15 cellular contexts compared by ENCODE assay signal in the genomic region with DNA sequence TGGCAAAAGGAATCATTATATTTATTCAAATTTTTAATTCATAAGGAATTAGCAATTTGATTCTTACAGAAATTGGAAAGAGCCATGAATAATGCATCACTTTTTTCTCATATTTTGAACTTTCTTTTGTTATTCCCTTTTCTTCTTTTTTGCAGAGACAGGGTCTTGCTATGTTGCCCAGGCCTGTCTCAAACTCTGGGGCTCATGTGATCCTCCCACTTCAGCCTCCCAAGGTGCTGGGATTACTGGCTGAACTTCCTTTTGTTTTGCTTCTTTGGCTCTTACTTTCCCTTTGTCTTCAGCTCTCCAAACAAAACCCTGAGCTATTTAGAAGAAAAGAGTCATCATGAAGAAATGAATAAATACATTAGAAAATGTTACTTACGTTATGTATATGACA. TPM values are rescaled to one million over a fixed set of nuclear protein-coding genes. Genes with fewer than 3 reads are reported as not detected.
DNase-seq lines count a peak whose midpoint lies in the region; ATAC-seq and TF ChIP-seq lines count a peak whose summit lies in the region.
"Had no signal": no experiment of that assay in that cellular context is flagged by ENCODE, and none has a peak within 500 bp of the region (broad histone marks: within the 10 kb centered on the region; RNA-seq: fewer than 3 reads in every experiment).

No MANE protein-coding gene starts in this region.

- H3K27ac Mint-ChIP-seq in activated CD4-positive, alpha-beta T cell treated with anti-CD3 and anti-CD28 coated beads, Interleukin-2, amount 10 ng/mL, durations not matched to agents 7 days and 5 days = peak overlapping the region; percentile 64
- H3K27ac Mint-ChIP-seq in activated naive CD8-positive, alpha-beta T cell = peak overlapping the region; percentile 17
- H3K27ac Mint-ChIP-seq in activated naive CD8-positive, alpha-beta T cell treated with anti-CD3 and anti-CD28 coated beads, Interleukin-2, amount 50 U/mL, for 24 hours = no peak overlapping the region
- H3K27ac Mint-ChIP-seq in activated naive CD8-positive, alpha-beta T cell treated with anti-CD3 and anti-CD28 coated beads for 36 hours = peak overlapping the region; percentile 31
- H3K27ac Mint-ChIP-seq: GM23338 had no signal

- no peak overlapping the region for H2AFZ ChIP-seq in trophoblast cell (ENCODE audit: insufficient read depth, low read length, poor library complexity)
- H2AFZ ChIP-seq: GM23338 had no signal

- no peak overlapping the region for H4K12ac ChIP-seq in trophoblast cell (ENCODE audit: low read depth, low read length)

- H3K4ac ChIP-seq in trophoblast cell (ENCODE audit: low read depth, low read length) = no peak overlapping the region

- H3K27me3 ChIP-seq in trophoblast cell (ENCODE audit: insufficient read depth, low read length) (no peaks in the 10 kb centered on the region), Peyer's patch (no peaks in the 10 kb centered on the region)
- H3K27me3 ChIP-seq: BE2C had no signal

- H3K27ac ChIP-seq in trophoblast cell (ENCODE audit: low read depth, low read length) = no peak overlapping the region
- no peak overlapping the region for H3K27ac ChIP-seq in Peyer's patch
- H3K27ac ChIP-seq: C4-2B, HL-60 had no signal

- CTCF ChIA-PET in activated CD4-positive, alpha-beta T cell treated with anti-CD3 and anti-CD28 coated beads, Interleukin-2, amount 10 ng/mL, durations not matched to agents 7 days and 5 days (lab: Charles Lee) = interaction anchor here (1.4 kb wide), 1 partner anchor 16 kb away, joined by 5 read pairs; no protein-coding TSS in a partner anchor

- H3K27me3 Mint-ChIP-seq in activated CD4-positive, alpha-beta T cell treated with anti-CD3 and anti-CD28 coated beads, Interleukin-2, amount 10 ng/mL, durations not matched to agents 7 days and 5 days = no peaks in the 10 kb centered on the region
- H3K27me3 Mint-ChIP-seq in activated naive CD8-positive, alpha-beta T cell = no peaks in the 10 kb centered on the region
- H3K27me3 Mint-ChIP-seq in activated naive CD8-positive, alpha-beta T cell treated with anti-CD3 and anti-CD28 coated beads, Interleukin-2, amount 50 U/mL, for 24 hours = no peaks in the 10 kb centered on the region
- H3K27me3 Mint-ChIP-seq in activated naive CD8-positive, alpha-beta T cell treated with anti-CD3 and anti-CD28 coated beads for 36 hours = no peaks in the 10 kb centered on the region
- H3K27me3 Mint-ChIP-seq: CD4-positive, alpha-beta memory T cell had no signal

- no peak overlapping the region for H3K4me3 Mint-ChIP-seq in activated CD4-positive, alpha-beta T cell treated with anti-CD3 and anti-CD28 coated beads, Interleukin-2, amount 10 ng/mL, durations not matched to agents 7 days and 5 days
- no peak overlapping the region for H3K4me3 Mint-ChIP-seq in activated naive CD8-positive, alpha-beta T cell
- no peak overlapping the region for H3K4me3 Mint-ChIP-seq in activated naive CD8-positive, alpha-beta T cell treated with anti-CD3 and anti-CD28 coated beads, Interleukin-2, amount 50 U/mL, for 24 hours
- no peak overlapping the region for H3K4me3 Mint-ChIP-seq in activated naive CD8-positive, alpha-beta T cell treated with anti-CD3 and anti-CD28 coated beads for 36 hours
- H3K4me3 Mint-ChIP-seq: CD4-positive, alpha-beta memory T cell; GM23338 had no signal

- H3K36me3 ChIP-seq in trophoblast cell (ENCODE audit: control insufficient read depth in 1 of 2, insufficient read depth in 2 of 2, low read length in 2 of 2) = no peaks in the 10 kb centered on the region
- H3K36me3 ChIP-seq in Peyer's patch = no peaks in the 10 kb centered on the region
- H3K36me3 ChIP-seq: BE2C had no signal

- H3K23ac ChIP-seq in trophoblast cell (ENCODE audit: low read length) = no peak overlapping the region

- no peak for TF ChIP-seq POLR2A in Peyer's patch (IDR thresholded peaks at IDR 0.05)

- H3K4me1 Mint-ChIP-seq in activated CD4-positive, alpha-beta T cell treated with anti-CD3 and anti-CD28 coated beads, Interleukin-2, amount 10 ng/mL, durations not matched to agents 7 days and 5 days = peaks cover 66% of the 10 kb centered on the region
- peaks cover 35% of the 10 kb centered on the region for H3K4me1 Mint-ChIP-seq in activated naive CD8-positive, alpha-beta T cell (ENCODE audit: low read depth)
- peaks cover 48% of the 10 kb centered on the region for H3K4me1 Mint-ChIP-seq in activated naive CD8-positive, alpha-beta T cell treated with anti-CD3 and anti-CD28 coated beads, Interleukin-2, amount 50 U/mL, for 24 hours
- peaks cover 36% of the 10 kb centered on the region for H3K4me1 Mint-ChIP-seq in activated naive CD8-positive, alpha-beta T cell treated with anti-CD3 and anti-CD28 coated beads for 36 hours
- H3K4me1 Mint-ChIP-seq: GM23338 had no signal

- no peak overlapping the region for H3K4me2 ChIP-seq in trophoblast cell (ENCODE audit: low read length)
- H3K4me2 ChIP-seq: GM23338 had no signal

- H3K9ac ChIP-seq in trophoblast cell (ENCODE audit: low read length) = no peak overlapping the region

- POLR2A ChIA-PET in activated CD4-positive, alpha-beta T cell treated with anti-CD3 and anti-CD28 coated beads, Interleukin-2, amount 10 ng/mL, durations not matched to agents 7 days and 5 days (lab: Charles Lee) = no interaction called here

- H2BK12ac ChIP-seq in trophoblast cell (ENCODE audit: low read length) = no peak overlapping the region

- H3K9me3 ChIP-seq in trophoblast cell (ENCODE audit: insufficient read depth, low read depth, low read length) = no peaks in the 10 kb centered on the region
- no peaks in the 10 kb centered on the region for H3K9me3 ChIP-seq in Peyer's patch
- H3K9me3 ChIP-seq: BE2C had no signal

- no peak overlapping the region for H2AK5ac ChIP-seq in trophoblast cell (ENCODE audit: low read length)

- H3K4me3 ChIP-seq in trophoblast cell (ENCODE audit: low read depth, low read length) = no peak overlapping the region
- no peak overlapping the region for H3K4me3 ChIP-seq in Peyer's patch
- H3K4me3 ChIP-seq: GM23338 had no signal

- H3K18ac ChIP-seq in trophoblast cell (ENCODE audit: low read length) = no peak overlapping the region

- H3K14ac ChIP-seq in trophoblast cell (ENCODE audit: low read length) = no peak overlapping the region

- no CpG with 5 or more reads among the region's 1 CpG for WGBS in trophoblast cell (ENCODE audit: extremely low coverage, insufficient coverage, insufficient read length)

- H3K79me1 ChIP-seq in trophoblast cell (ENCODE audit: low read length) = no peaks in the 10 kb centered on the region

- H3K36me3 Mint-ChIP-seq in activated CD4-positive, alpha-beta T cell treated with anti-CD3 and anti-CD28 coated beads, Interleukin-2, amount 10 ng/mL, durations not matched to agents 7 days and 5 days (ENCODE audit: low read depth) = peaks cover 42% of the 10 kb centered on the region
- peaks cover 5% of the 10 kb centered on the region for H3K36me3 Mint-ChIP-seq in activated naive CD8-positive, alpha-beta T cell
- no peaks in the 10 kb centered on the region for H3K36me3 Mint-ChIP-seq in activated naive CD8-positive, alpha-beta T cell treated with anti-CD3 and anti-CD28 coated beads, Interleukin-2, amount 50 U/mL, for 24 hours (ENCODE audit: low read depth)
- H3K36me3 Mint-ChIP-seq in activated naive CD8-positive, alpha-beta T cell treated with anti-CD3 and anti-CD28 coated beads for 36 hours = peaks cover 7% of the 10 kb centered on the region
- H3K36me3 Mint-ChIP-seq: CD4-positive, alpha-beta memory T cell had no signal

- no peak for TF ChIP-seq CTCF in Peyer's patch (IDR thresholded peaks at IDR 0.05)

- H2BK5ac ChIP-seq in trophoblast cell (ENCODE audit: low read depth, low read length, poor library complexity) = no peak overlapping the region

- H3K79me2 ChIP-seq in trophoblast cell (ENCODE audit: control insufficient read depth, insufficient read depth, low read length, poor library complexity) = no peaks in the 10 kb centered on the region

- H3K9me3 Mint-ChIP-seq in activated CD4-positive, alpha-beta T cell treated with anti-CD3 and anti-CD28 coated beads, Interleukin-2, amount 10 ng/mL, durations not matched to agents 7 days and 5 days = peaks cover 12% of the 10 kb centered on the region
- H3K9me3 Mint-ChIP-seq in activated naive CD8-positive, alpha-beta T cell (ENCODE audit: low read depth) = no peaks in the 10 kb centered on the region
- H3K9me3 Mint-ChIP-seq in activated naive CD8-positive, alpha-beta T cell treated with anti-CD3 and anti-CD28 coated beads, Interleukin-2, amount 50 U/mL, for 24 hours = peaks cover 4% of the 10 kb centered on the region
- peaks cover 6% of the 10 kb centered on the region for H3K9me3 Mint-ChIP-seq in activated naive CD8-positive, alpha-beta T cell treated with anti-CD3 and anti-CD28 coated beads for 36 hours
- H3K9me3 Mint-ChIP-seq: CD4-positive, alpha-beta memory T cell; GM23338 had no signal

- no peak for DNase-seq in activated CD4-positive, alpha-beta T cell treated with anti-CD3 and anti-CD28 coated beads, Interleukin-2, amount 10 ng/mL, durations not matched to agents 7 days and 5 days
- no peak for DNase-seq in activated CD4-positive, alpha-beta T cell treated with anti-CD3 and anti-CD28 coated beads, Interleukin-2, amount 50 U/mL, for 4 hours
- DNase-seq in activated naive CD8-positive, alpha-beta T cell treated with anti-CD3 and anti-CD28 coated beads, Interleukin-2, amount 50 U/mL, for 24 hours = no peak
- no peak for DNase-seq in activated naive CD8-positive, alpha-beta T cell treated with anti-CD3 and anti-CD28 coated beads for 36 hours
- DNase-seq in trophoblast cell (no peak), Peyer's patch (no peak)
- DNase-seq: BE2C; CD4-positive, alpha-beta memory T cell; DMS79; H7 had no signal

- no peak for ATAC-seq in activated naive CD8-positive, alpha-beta T cell treated with anti-CD3 and anti-CD28 coated beads, Interleukin-2, amount 50 U/mL, for 24 hours
- ATAC-seq: GM23338 had no signal

- H3K4me1 ChIP-seq in trophoblast cell (ENCODE audit: control insufficient read depth in 1 of 2, insufficient read depth in 2 of 2, low read length in 2 of 2) (no peaks in the 10 kb centered on the region), Peyer's patch (no peaks in the 10 kb centered on the region)

- H4K8ac ChIP-seq in trophoblast cell (ENCODE audit: low read depth, low read length) = no peak overlapping the region

- no peak overlapping the region for H2BK120ac ChIP-seq in trophoblast cell (ENCODE audit: insufficient read depth, low read length, poor library complexity)

- H4K91ac ChIP-seq in trophoblast cell (ENCODE audit: low read depth, low read length) = no peak overlapping the region

RNA-seq across cellular contexts. Expression of a gene that starts 30.8 kb away (rescaled TPM):
- under 1 TPM; 0.32 to 0.50 TPM for total RNA-seq in activated CD4-positive, alpha-beta T cell treated with anti-CD3 and anti-CD28 coated beads, Interleukin-2, amount 10 ng/mL, durations not matched to agents 7 days and 5 days
- total RNA-seq in activated naive CD8-positive, alpha-beta T cell treated with anti-CD3 and anti-CD28 coated beads for 36 hours = under 1 TPM in 1 of 2 experiments, not detected in 1; 0.22 TPM
- 0.06 and 0.12 TPM in 2 replicates for polyA plus RNA-seq in trophoblast cell (2013)
- total RNA-seq in Peyer's patch = 1 to 10 TPM in 1 of 4 donors, under 1 TPM in 2, not detected in 1; 0.70 to 4.1 (median 0.80) TPM
- total RNA-seq: H7 had no signal
- polyA plus RNA-seq: AG04450; CD4-positive, alpha-beta memory T cell; GM23338 had no signal
